8 cellular contexts compared by ENCODE assay signal in genomic region chr7:44847509-44847919, GRCh38. TPM values are rescaled to one million over a fixed set of nuclear protein-coding genes. Genes with fewer than 3 reads are reported as not detected.
DNase-seq lines count a peak whose midpoint lies in the region; ATAC-seq and TF ChIP-seq lines count a peak whose summit lies in the region.

No MANE protein-coding gene starts in this region.

- H3K36me3 ChIP-seq in HUES6 (ENCODE audit: control insufficient read depth, insufficient read depth, low read length) (peaks cover 3% of the 10 kb centered on the region), Panc1 (ENCODE audit: control insufficient read depth, insufficient read depth, low read length) (peaks cover 4% of the 10 kb centered on the region; the same call in 1 of the 2 replicates)

- peak overlapping the region; percentile 63 for H3K27ac ChIP-seq in HUES6 (ENCODE audit: low read depth, low read length)
- H3K27ac ChIP-seq in Panc1 (ENCODE audit: low read length) = peak overlapping the region; percentile 96

- H3K4me1 ChIP-seq in HUES6 (ENCODE audit: control insufficient read depth, insufficient read depth, low read length) (no peaks in the 10 kb centered on the region), Panc1 (ENCODE audit: control insufficient read depth, insufficient read depth, low read length) (peaks cover 23% of the 10 kb centered on the region)

- peaks cover 0 to 9% (median 0%) of the 10 kb centered on the region in 3 donors for H3K36me3 Mint-ChIP-seq in naive thymus-derived CD8-positive, alpha-beta T cell
- H3K36me3 Mint-ChIP-seq in stimulated activated naive B cell treated with anti-CD40 and anti-IgM and Interleukin-4, amounts not matched to agents 10 μg/mL and 1 μg/mL and 100 μg/mL, for 72 hours = peaks cover 2 to 4% of the 10 kb centered on the region in 2 donors

- TF ChIP-seq CTCF in Panc1 (IDR thresholded peaks at IDR 0.05) = peak; percentile 99
- TF ChIP-seq CTCF in fibroblast of mammary gland (conservative IDR thresholded peaks at IDR 0.05; ENCODE audit: control insufficient read depth, insufficient read depth, low read depth, low read length) = no peak

- H3K4me3 ChIP-seq in HUES6 (ENCODE audit: low read depth, low read length) = peak overlapping the region; percentile 98
- H3K4me3 ChIP-seq in Panc1 (ENCODE audit: low read depth in 2 of 2, low read length in 2 of 2) = peak overlapping the region; percentile 75 to 96
- H3K4me3 ChIP-seq in fibroblast of mammary gland (ENCODE audit: control insufficient read depth, low read depth, low read length) = peak overlapping the region; percentile 77

- CTCF ChIA-PET in Panc1 (lab: Charles Lee) = interaction anchor here (1.4 to 1.8 kb wide), 2 partner anchors 11 to 125 kb away, joined by 5 read pairs; no protein-coding TSS in a partner anchor

- H3K9ac ChIP-seq in HUES6 (ENCODE audit: low read length) = peak overlapping the region; percentile 90

- no TSS peak for BruUV-seq in Panc1 (replicated peaks; lab: Mats Ljungman, UMichigan)

- ATAC-seq in GM21526 (IDR thresholded peaks at IDR 0.05; ENCODE audit: low FRiP score, unreplicated experiment) = peak; percentile 51
- ATAC-seq in Panc1 = peak; percentile 86
- ATAC-seq in naive thymus-derived CD8-positive, alpha-beta T cell = peak; percentile 63 to 65
- ATAC-seq in stimulated activated naive B cell treated with anti-CD40 and anti-IgM and Interleukin-4, amounts not matched to agents 10 μg/mL and 1 μg/mL and 100 μg/mL, for 72 hours (replicated peaks) = peak; percentile 76 to 78

- intact Hi-C loops in Panc1 (cut with micrococcal nuclease; ENCODE audit: unreplicated experiment) = loop anchor here (5.0 kb wide), 1 partner anchor 260 kb away; no protein-coding TSS in a partner anchor

- H3K27me3 ChIP-seq in HUES6 (ENCODE audit: control insufficient read depth, insufficient read depth, low read length) (no peaks in the 10 kb centered on the region), Panc1 (ENCODE audit: control insufficient read depth, insufficient read depth, low read length) (no peaks in the 10 kb centered on the region)

- peak; percentile 75 for DNase-seq in DMS114 treated with DMSO at 0.1 percent for 48 hours (lab: John Stamatoyannopoulos, UW; ENCODE audit: unreplicated experiment)
- peak; percentile 72 for DNase-seq in Panc1 (ENCODE audit: low read depth, low spot score)
- peak; percentile 74 to 77 for DNase-seq in activated T-helper 1 cell treated with anti-CD3 and anti-CD28 coated beads, Interleukin-2, amount 50 U/mL, for 16 hours (ENCODE audit: low read depth in 1 of 2, low spot score in 1 of 2)
- peak; percentile 78 for DNase-seq in fibroblast of mammary gland (ENCODE audit: low read depth)
- peak; percentile 78 to 94 (median 88) for DNase-seq in naive thymus-derived CD8-positive, alpha-beta T cell
- peak; percentile 87 for DNase-seq in stimulated activated naive B cell treated with anti-CD40 and anti-IgM and Interleukin-4, amounts not matched to agents 10 μg/mL and 1 μg/mL and 100 μg/mL, for 72 hours

- H3K27ac Mint-ChIP-seq in naive thymus-derived CD8-positive, alpha-beta T cell = peak overlapping the region; percentile 94 to 99 (median 98)
- peak overlapping the region; percentile 98 for H3K27ac Mint-ChIP-seq in stimulated activated naive B cell treated with anti-CD40 and anti-IgM and Interleukin-4, amounts not matched to agents 10 μg/mL and 1 μg/mL and 100 μg/mL, for 72 hours

- peaks cover 16 to 48% (median 37%) of the 10 kb centered on the region in 4 donors for H3K4me1 Mint-ChIP-seq in naive thymus-derived CD8-positive, alpha-beta T cell
- peaks cover 14 to 39% of the 10 kb centered on the region in 2 donors for H3K4me1 Mint-ChIP-seq in stimulated activated naive B cell treated with anti-CD40 and anti-IgM and Interleukin-4, amounts not matched to agents 10 μg/mL and 1 μg/mL and 100 μg/mL, for 72 hours

- POLR2A ChIA-PET in Panc1 (lab: Charles Lee) = interaction anchor here (0.6 to 1.2 kb wide), 2 partner anchors 27 to 53 kb away, joined by 3 read pairs; no protein-coding TSS in a partner anchor
- POLR2A ChIA-PET in naive thymus-derived CD8-positive, alpha-beta T cell (lab: Charles Lee) = interaction anchor here (0.6 to 3.7 kb wide), 25 partner anchors 10 to 387 kb away, joined by 3 to 37 read pairs (median 7); partner anchors contain the start of genes DDX56, NUDCD3, OGDH and PPIA

- peak overlapping the region; percentile 87 to 98 (median 94) for H3K4me3 Mint-ChIP-seq in naive thymus-derived CD8-positive, alpha-beta T cell
- peak overlapping the region; percentile 90 to 94 for H3K4me3 Mint-ChIP-seq in stimulated activated naive B cell treated with anti-CD40 and anti-IgM and Interleukin-4, amounts not matched to agents 10 μg/mL and 1 μg/mL and 100 μg/mL, for 72 hours

- in situ Hi-C loops in Panc1 (cut with HindIII; ENCODE audit: low pct_unique_long_range_greater_than_20kb, low sequenced_read_pairs) = no loop called here

- H3K9me3 ChIP-seq in HUES6 (ENCODE audit: control insufficient read depth, insufficient read depth, low read depth, low read length) (no peaks in the 10 kb centered on the region), Panc1 (ENCODE audit: control insufficient read depth, insufficient read depth, low read depth, low read length) (no peaks in the 10 kb centered on the region)

- H3K9me3 Mint-ChIP-seq in naive thymus-derived CD8-positive, alpha-beta T cell = peaks cover 0 to 5% (median 0%) of the 10 kb centered on the region in 9 donors
- no peaks in the 10 kb centered on the region for H3K9me3 Mint-ChIP-seq in stimulated activated naive B cell treated with anti-CD40 and anti-IgM and Interleukin-4, amounts not matched to agents 10 μg/mL and 1 μg/mL and 100 μg/mL, for 72 hours

- peaks cover 0 to 3% (median 0%) of the 10 kb centered on the region in 5 donors for H3K27me3 Mint-ChIP-seq in naive thymus-derived CD8-positive, alpha-beta T cell
- H3K27me3 Mint-ChIP-seq in stimulated activated naive B cell treated with anti-CD40 and anti-IgM and Interleukin-4, amounts not matched to agents 10 μg/mL and 1 μg/mL and 100 μg/mL, for 72 hours = no peaks in the 10 kb centered on the region

RNA-seq across cellular contexts. Expression of gene H2AZ2, which starts 0.4 kb away (rescaled TPM):
- 319 TPM for total RNA-seq in Panc1 (2021; ENCODE audit: unreplicated experiment)
- polyA plus RNA-seq in Panc1 (2012; ENCODE audit: insufficient read length) = 304 TPM
- 100 to 1,000 TPM; 156 to 164 TPM for total RNA-seq in naive thymus-derived CD8-positive, alpha-beta T cell
- 100 to 1,000 TPM; 236 to 254 (median 247) TPM for polyA plus RNA-seq in naive thymus-derived CD8-positive, alpha-beta T cell

RNA-seq across cellular contexts. Expression of gene PURB, which starts 37.8 kb away (rescaled TPM):
- total RNA-seq in Panc1 (2021; ENCODE audit: unreplicated experiment) = 25.2 TPM
- 9.8 TPM for polyA plus RNA-seq in Panc1 (2012; ENCODE audit: insufficient read length)
- 10 to 100 TPM; 28.1 TPM for total RNA-seq in naive thymus-derived CD8-positive, alpha-beta T cell
- polyA plus RNA-seq in naive thymus-derived CD8-positive, alpha-beta T cell = 1 to 10 TPM; 2.0 to 3.2 (median 2.6) TPM

RNA-seq across cellular contexts. Expression of gene PPIA, which starts 51.0 kb away (rescaled TPM):
- 3,706 TPM for total RNA-seq in Panc1 (2021; ENCODE audit: unreplicated experiment)
- polyA plus RNA-seq in Panc1 (2012; ENCODE audit: insufficient read length) = 2,487 TPM
- 100 to 1,000 TPM; 673 to 688 TPM for total RNA-seq in naive thymus-derived CD8-positive, alpha-beta T cell
- polyA plus RNA-seq in naive thymus-derived CD8-positive, alpha-beta T cell = 1,000 to 10,000 TPM; 3,578 to 3,931 (median 3,619) TPM

Comparison
In these comparisons a context has a peak if more than half of its experiments do, and no peak if none do; other contexts are left out.
1. Peak in every context shown above with its lines: DNase-seq, ATAC-seq, H3K4me3 ChIP-seq and H3K27ac ChIP-seq.